Comparison of ENCODE assay signal across 9 cellular contexts in genomic region chr7:604884-605531, GRCh38.
DNase-seq lines count a peak whose midpoint lies in the region; ATAC-seq and TF ChIP-seq lines count a peak whose summit lies in the region.
"Had no signal": no experiment of that assay in that cellular context is flagged by ENCODE, and none has a peak within 500 bp of the region (broad histone marks: within the 10 kb centered on the region; RNA-seq: fewer than 3 reads in every experiment).

No MANE protein-coding gene starts in this region.

- peaks cover 2% of the 10 kb centered on the region for H3K23me2 ChIP-seq in H9 (ENCODE audit: insufficient read length, low read depth, low read length, poor library complexity, severe bottlenecking)

- no peak overlapping the region for H2AFZ ChIP-seq in H9 (ENCODE audit: low read length)

- peak overlapping the region; percentile 42 to 89 (median 70); a peak in 5 of 7 replicates for H3K27ac Mint-ChIP-seq in H9
- peak overlapping the region; percentile 100 for H3K27ac Mint-ChIP-seq in activated CD8-positive, alpha-beta T cell treated with anti-CD3 and anti-CD28 coated beads, Interleukin-2, amount 10 ng/mL, durations not matched to agents 7 days and 5 days

- H3K9ac ChIP-seq in H9 (ENCODE audit: extremely low read depth, insufficient read length, low read length), result no peak overlapping the region

- H2BK120ac ChIP-seq in H9 (ENCODE audit: low read depth, low read length, poor library complexity, severe bottlenecking), result no peak overlapping the region

- no peak overlapping the region for H3K56ac ChIP-seq in H9 (ENCODE audit: insufficient read length, low read depth, low read length)

- H3K18ac ChIP-seq in H9 (ENCODE audit: insufficient read length, low read depth, low read length), result peak overlapping the region; percentile 34

- H3K27me3 ChIP-seq in H9 (ENCODE audit: insufficient read depth, low read length), result no peaks in the 10 kb centered on the region
- H3K27me3 ChIP-seq in right cardiac atrium (ENCODE audit: control insufficient read depth, insufficient read depth), result no peaks in the 10 kb centered on the region

- peaks cover 8 to 12% of the 10 kb centered on the region in 2 experiments for H3K4me1 Mint-ChIP-seq in H9
- H3K4me1 Mint-ChIP-seq in activated CD8-positive, alpha-beta T cell treated with anti-CD3 and anti-CD28 coated beads, Interleukin-2, amount 10 ng/mL, durations not matched to agents 7 days and 5 days (ENCODE audit: low read depth), result peaks cover 80% of the 10 kb centered on the region

- no peaks in the 10 kb centered on the region for H3K79me1 ChIP-seq in H9 (ENCODE audit: insufficient read depth, low read depth, low read length, poor library complexity, severe bottlenecking)

- ATAC-seq in activated CD8-positive, alpha-beta T cell treated with anti-CD3 and anti-CD28 coated beads, Interleukin-2, amount 10 ng/mL, durations not matched to agents 7 days and 5 days, result no peak
- peak in 1 of 2 donors; percentile 38 for ATAC-seq in right cardiac atrium
- no peak for ATAC-seq in GM19023 (IDR thresholded peaks at IDR 0.05; ENCODE audit: unreplicated experiment)
- no peak for ATAC-seq in GM18505 (IDR thresholded peaks at IDR 0.05; ENCODE audit: unreplicated experiment)

- WGBS in H9 (ENCODE audit: extremely low coverage, insufficient read length, low lambda C conversion rate), result no CpG with 5 or more reads among the region's 28 CpGs
- 72% methylated on average over 28 of the region's 28 CpGs for WGBS in right cardiac atrium

- DNase-seq in H9 (no peak), right cardiac atrium (peak in 2 of 3 donors; percentile 52 to 71), GM10248 (ENCODE audit: extremely low spot score) (no peak), foreskin fibroblast (no peak)
- no peak for DNase-seq in activated CD8-positive, alpha-beta T cell treated with anti-CD3 and anti-CD28 coated beads, Interleukin-2, amount 10 ng/mL, durations not matched to agents 7 days and 5 days
- DNase-seq in stimulated activated CD4-positive, alpha-beta T cell treated with anti-CD3 and anti-CD28 coated beads, Interleukin-4, amount 100 ng/mL, for 24 hours, result peak; percentile 57
- DNase-seq: NCI-H524 treated with DMSO at 0.1 percent for 48 hours had no signal

- H4K5ac ChIP-seq in H9 (ENCODE audit: insufficient read length, low read depth, low read length), result no peak overlapping the region

- no peaks in the 10 kb centered on the region for H3K9me3 ChIP-seq in H9 (ENCODE audit: control insufficient read depth, low read depth, low read length)
- no peaks in the 10 kb centered on the region for H3K9me3 ChIP-seq in right cardiac atrium (ENCODE audit: control insufficient read depth, low read length)

- no peaks in the 10 kb centered on the region for H3K79me2 ChIP-seq in H9 (ENCODE audit: insufficient read depth, low read length)

- intact Hi-C loops in right cardiac atrium (cut with DNase I), result no loop called here

- H2BK15ac ChIP-seq in H9 (ENCODE audit: low read depth, low read length), result no peak overlapping the region

- TF ChIP-seq POLR2A in GM18505 (IDR thresholded peaks at IDR 0.05; ENCODE audit: borderline replicate concordance, extremely low read depth, insufficient read depth, insufficient read length), result no peak

- H3K23ac ChIP-seq in H9 (ENCODE audit: insufficient read length, low read depth, low read length), result no peak overlapping the region

- TF ChIP-seq CTCF in H9 (conservative IDR thresholded peaks at IDR 0.05) (no peak), GM10248 (IDR thresholded peaks at IDR 0.05; ENCODE audit: control extremely low read depth, extremely low read depth, low read depth, missing control alignments) (no peak), foreskin fibroblast (IDR thresholded peaks at IDR 0.05; ENCODE audit: low read depth, low read length) (no peak)

- H3K4me1 ChIP-seq in H9 (ENCODE audit: insufficient read depth, low read length) (no peaks in the 10 kb centered on the region), right cardiac atrium (ENCODE audit: control insufficient read depth, insufficient read depth, low read length) (no peaks in the 10 kb centered on the region)

- no peak overlapping the region for H2AK5ac ChIP-seq in H9 (ENCODE audit: insufficient read length, low read length)

- no peak overlapping the region for H3T11ph ChIP-seq in H9 (ENCODE audit: low read length)

- H2BK5ac ChIP-seq in H9 (ENCODE audit: insufficient read length, low read length), result no peak overlapping the region

- no peak overlapping the region for H3K4me3 ChIP-seq in right cardiac atrium (ENCODE audit: low read length)
- no peak overlapping the region for H3K4me3 ChIP-seq in foreskin fibroblast (ENCODE audit: low read depth in 1 of 2, low read length in 2 of 2)

- H3K9me3 Mint-ChIP-seq in H9, result no peaks in the 10 kb centered on the region
- no peaks in the 10 kb centered on the region for H3K9me3 Mint-ChIP-seq in activated CD8-positive, alpha-beta T cell treated with anti-CD3 and anti-CD28 coated beads, Interleukin-2, amount 10 ng/mL, durations not matched to agents 7 days and 5 days (ENCODE audit: insufficient read depth)

- H3K36me3 Mint-ChIP-seq in H9 (ENCODE audit: insufficient read depth in 1 of 3, low read depth in 3 of 3), result peaks cover 0 to 8% (median 4%) of the 10 kb centered on the region in 3 experiments; a peak in 5 of 7 replicates
- H3K36me3 Mint-ChIP-seq in activated CD8-positive, alpha-beta T cell treated with anti-CD3 and anti-CD28 coated beads, Interleukin-2, amount 10 ng/mL, durations not matched to agents 7 days and 5 days (ENCODE audit: low read depth), result peaks cover 44% of the 10 kb centered on the region

- H4K8ac ChIP-seq in H9 (replicated peaks; ENCODE audit: insufficient read length, low read depth, low read length), result no peak overlapping the region

- H2BK12ac ChIP-seq in H9 (ENCODE audit: insufficient read length, low read depth, low read length), result no peak overlapping the region

- H3K14ac ChIP-seq in H9 (ENCODE audit: insufficient read depth, low read length), result peak overlapping the region; percentile 8; the same call in 1 of the 2 replicates

- CTCF ChIA-PET in activated CD8-positive, alpha-beta T cell treated with anti-CD3 and anti-CD28 coated beads, Interleukin-2, amount 10 ng/mL, durations not matched to agents 7 days and 5 days (lab: Charles Lee), result interaction anchor here (0.8 to 1.3 kb wide), 2 partner anchors 8 to 13 kb away, joined by 4 to 6 read pairs; no protein-coding TSS in a partner anchor
- CTCF ChIA-PET in GM10248 (lab: Yijun Ruan, JAX), result no interaction called here

- H3K4me3 Mint-ChIP-seq in H9, result no peak overlapping the region
- peak overlapping the region; percentile 92 for H3K4me3 Mint-ChIP-seq in activated CD8-positive, alpha-beta T cell treated with anti-CD3 and anti-CD28 coated beads, Interleukin-2, amount 10 ng/mL, durations not matched to agents 7 days and 5 days

- POLR2A ChIA-PET in activated CD8-positive, alpha-beta T cell treated with anti-CD3 and anti-CD28 coated beads, Interleukin-2, amount 10 ng/mL, durations not matched to agents 7 days and 5 days (lab: Charles Lee), result interaction anchor here (0.8 to 7.5 kb wide), 9 partner anchors 8 to 243 kb away, joined by 3 to 128 read pairs (median 9); no protein-coding TSS in a partner anchor
- POLR2A ChIA-PET in GM10248 (lab: Yijun Ruan, JAX), result no interaction called here

- H2BK20ac ChIP-seq in H9 (ENCODE audit: low read depth, low read length, poor library complexity, severe bottlenecking), result no peak overlapping the region

- no peak overlapping the region for H3K4me2 ChIP-seq in H9 (ENCODE audit: insufficient read depth, insufficient read length, low read length)

- peaks cover 9% of the 10 kb centered on the region for H4K20me1 ChIP-seq in H9 (ENCODE audit: control insufficient read depth, insufficient read depth, insufficient read length)

- no peaks in the 10 kb centered on the region for H3K27me3 Mint-ChIP-seq in H9 (ENCODE audit: low read depth)
- H3K27me3 Mint-ChIP-seq in activated CD8-positive, alpha-beta T cell treated with anti-CD3 and anti-CD28 coated beads, Interleukin-2, amount 10 ng/mL, durations not matched to agents 7 days and 5 days (ENCODE audit: low read depth), result no peaks in the 10 kb centered on the region

- peak overlapping the region; percentile 26 for H4K91ac ChIP-seq in H9 (ENCODE audit: insufficient read length, low read depth, low read length)

- H3K4ac ChIP-seq in H9 (ENCODE audit: low read depth, low read length), result no peak overlapping the region

- H3K27ac ChIP-seq in H9 (ENCODE audit: insufficient read length, low read depth, low read length) (no peak overlapping the region), right cardiac atrium (ENCODE audit: low read length) (peak overlapping the region; percentile 82)

Comparison
In these comparisons a context has a peak if more than half of its experiments do, and no peak if none do; other contexts are left out.
1. DNase-seq: peak in right cardiac atrium (2 of 3) and stimulated activated CD4-positive, alpha-beta T cell treated with anti-CD3 and anti-CD28 coated beads, Interleukin-4, amount 100 ng/mL, for 24 hours (single experiment); none in H9 (single experiment), activated CD8-positive, alpha-beta T cell treated with anti-CD3 and anti-CD28 coated beads, Interleukin-2, amount 10 ng/mL, durations not matched to agents 7 days and 5 days (single experiment), GM10248 (single experiment) and foreskin fibroblast (0 of 2).